21 cellular contexts compared by ENCODE assay signal in genomic region chr1:161921990-161922389, GRCh38.
A peak's percentile ranks its signal among the peaks of the same experiment; 100 is the strongest.
DNase-seq lines count a peak whose midpoint lies in the region; ATAC-seq and TF ChIP-seq lines count a peak whose summit lies in the region.
"Had no signal": no experiment of that assay in that cellular context is flagged by ENCODE, and none has a peak within 500 bp of the region (broad histone marks: within the 10 kb centered on the region; RNA-seq: fewer than 3 reads in every experiment).

No MANE protein-coding gene starts in this region.

- no TSS peak for BruUV-seq in A673 (replicated peaks; lab: Mats Ljungman, UMichigan)

- H3K4me1 Mint-ChIP-seq in glutamatergic neuron (ENCODE audit: low read depth, unreplicated experiment): peaks cover 39% of the 10 kb centered on the region

- H3K36me3 ChIP-seq in A673 (ENCODE audit: insufficient read depth, low read length, poor library complexity, severe bottlenecking): no peaks in the 10 kb centered on the region
- H3K36me3 ChIP-seq: sigmoid colon had no signal

- no peaks in the 10 kb centered on the region for H3K27me3 ChIP-seq in A673 (replicated peaks; ENCODE audit: insufficient read depth, low read depth, low read length, poor library complexity)
- H3K27me3 ChIP-seq: esophagus muscularis mucosa, sigmoid colon had no signal

- peaks cover 5% of the 10 kb centered on the region for H3K4me1 ChIP-seq in A673 (ENCODE audit: insufficient read depth, low read length, poor library complexity, severe bottlenecking)
- H3K4me1 ChIP-seq: esophagus muscularis mucosa had no signal

- H3K27ac Mint-ChIP-seq in glutamatergic neuron (ENCODE audit: unreplicated experiment): peak overlapping the region; percentile 78
- H3K27ac Mint-ChIP-seq: activated CD8-positive, alpha-beta memory T cell treated with anti-CD3 and anti-CD28 coated beads, Interleukin-2, amount 10 ng/mL, durations not matched to agents 7 days and 5 days; T-helper 17 cell had no signal

- no peak overlapping the region for H3K4me3 ChIP-seq in A673 (ENCODE audit: low read depth, low read length, poor library complexity, severe bottlenecking)
- H3K4me3 ChIP-seq in cardiac fibroblast (replicated peaks in 1 of 2; ENCODE audit: low read depth in 2 of 2, low read length in 2 of 2): no peak overlapping the region
- H3K4me3 ChIP-seq: esophagus muscularis mucosa, GM12878, sigmoid colon had no signal

- intact Hi-C loops in A673 (cut with micrococcal nuclease; ENCODE audit: unreplicated experiment): no loop called here

- H3K9me3 ChIP-seq in A673 (ENCODE audit: low read depth, low read length, poor library complexity, severe bottlenecking): no peaks in the 10 kb centered on the region
- H3K9me3 ChIP-seq: esophagus muscularis mucosa, sigmoid colon had no signal

- POLR2A ChIA-PET in A673 (lab: Charles Lee; ENCODE audit: low non-redundant PET): no interaction called here

- DNase-seq in A673 (ENCODE audit: low spot score) (peak; percentile 36), LHCN-M2 (ENCODE audit: low read depth) (peak; percentile 63), cardiac fibroblast (ENCODE audit: low read depth in 2 of 2) (peak; percentile 47 to 63), glutamatergic neuron (no peak), cerebellar nuclear complex (lab: John Stamatoyannopoulos, UW) (no peak)
- DNase-seq in stimulated activated naive CD8-positive, alpha-beta T cell treated with anti-CD3 and anti-CD28 coated beads, Interleukin-15, Interleukin-2, amounts not matched to agents 100 U/mL and 50 U/mL, for 24 hours: no peak
- DNase-seq in activated CD4-positive, alpha-beta T cell treated with anti-CD3 and anti-CD28 coated beads for 4 hours: no peak
- DNase-seq: activated CD8-positive, alpha-beta memory T cell treated with anti-CD3 and anti-CD28 coated beads, Interleukin-2, amount 10 ng/mL, durations not matched to agents 7 days and 5 days; activated effector memory CD4-positive, alpha-beta T cell treated with Interleukin-2 at 50 U/mL for 16 hours; anterior cingulate cortex; NCI-H1694 treated with DMSO at 0.1 percent for 48 hours; NCI-H2227 treated with DMSO at 0.1 percent for 48 hours; NK-92 treated with Interleukin-12 subunit alpha and Interleukin-12 subunit beta, amount 100 ng/mL, for 24 hours; sigmoid colon; stimulated activated CD4-positive, alpha-beta T cell treated with anti-CD3 and anti-CD28 coated beads, Interleukin-2, amount 100 ng/mL, for 48 hours; T-helper 17 cell had no signal

- peaks cover 10% of the 10 kb centered on the region for H3K9me3 Mint-ChIP-seq in glutamatergic neuron (ENCODE audit: unreplicated experiment)

- H3K4me3 Mint-ChIP-seq in glutamatergic neuron (ENCODE audit: unreplicated experiment): peak overlapping the region; percentile 61
- H3K4me3 Mint-ChIP-seq: activated CD8-positive, alpha-beta memory T cell treated with anti-CD3 and anti-CD28 coated beads, Interleukin-2, amount 10 ng/mL, durations not matched to agents 7 days and 5 days; T-helper 17 cell had no signal

- no peaks in the 10 kb centered on the region for H3K36me3 Mint-ChIP-seq in glutamatergic neuron (ENCODE audit: unreplicated experiment)

- H3K27ac ChIP-seq in A673 (ENCODE audit: low read depth, low read length, poor library complexity, severe bottlenecking): no peak overlapping the region
- H3K27ac ChIP-seq: esophagus muscularis mucosa had no signal

- TF ChIP-seq CTCF in A673 (conservative IDR thresholded peaks at IDR 0.05; ENCODE audit: low read depth, low read length) (no peak), cardiac fibroblast (IDR thresholded peaks at IDR 0.05; ENCODE audit: low read depth, low read length) (no peak), glutamatergic neuron (IDR thresholded peaks at IDR 0.05; ENCODE audit: partially characterized antibody, unreplicated experiment) (no peak)

- no peak for ATAC-seq in stimulated activated naive CD8-positive, alpha-beta T cell treated with anti-CD3 and anti-CD28 coated beads, Interleukin-15, Interleukin-2, amounts not matched to agents 100 U/mL and 50 U/mL, for 24 hours
- ATAC-seq in GM19397 (IDR thresholded peaks at IDR 0.05; ENCODE audit: unreplicated experiment): no peak
- ATAC-seq: activated CD8-positive, alpha-beta memory T cell treated with anti-CD3 and anti-CD28 coated beads, Interleukin-2, amount 10 ng/mL, durations not matched to agents 7 days and 5 days; GM12878; HepG2; left lobe of liver; T-helper 17 cell had no signal

- H3K27me3 Mint-ChIP-seq in glutamatergic neuron (ENCODE audit: unreplicated experiment): peaks cover 3% of the 10 kb centered on the region
- H3K27me3 Mint-ChIP-seq: activated CD8-positive, alpha-beta memory T cell treated with anti-CD3 and anti-CD28 coated beads, Interleukin-2, amount 10 ng/mL, durations not matched to agents 7 days and 5 days; T-helper 17 cell had no signal

- CTCF ChIA-PET in A673 (lab: Charles Lee): no interaction called here

Comparison
In these comparisons a context has a peak if more than half of its experiments do, and no peak if none do; other contexts are left out.
1. DNase-seq: peak in A673 (single experiment), LHCN-M2 (single experiment) and cardiac fibroblast (2 of 2); none in glutamatergic neuron (single experiment), stimulated activated naive CD8-positive, alpha-beta T cell treated with anti-CD3 and anti-CD28 coated beads, Interleukin-15, Interleukin-2, amounts not matched to agents 100 U/mL and 50 U/mL, for 24 hours (single experiment), cerebellar nuclear complex (0 of 2) and activated CD4-positive, alpha-beta T cell treated with anti-CD3 and anti-CD28 coated beads for 4 hours (0 of 2).